8 cellular contexts compared by ENCODE assay signal in the genomic region with DNA sequence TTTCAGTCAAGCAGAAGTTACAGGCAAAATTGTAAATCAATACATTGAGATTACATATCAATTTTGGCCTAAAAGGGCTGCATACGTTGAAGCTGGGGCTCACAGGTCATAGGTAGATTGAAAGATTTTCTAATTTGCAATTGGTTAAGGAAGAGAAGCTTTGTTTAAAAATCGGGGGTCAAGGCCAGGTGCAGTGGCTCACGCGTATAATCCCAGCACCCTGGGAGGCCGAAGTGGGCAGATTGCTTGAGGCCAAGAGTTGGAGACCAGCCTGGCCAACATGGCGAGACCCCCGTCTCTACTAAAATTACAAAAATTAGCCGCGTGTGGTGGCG.
"Had no signal": no experiment of that assay in that cellular context is flagged by ENCODE, and none has a peak within 500 bp of the region (broad histone marks: within the 10 kb centered on the region; RNA-seq: fewer than 3 reads in every experiment).

No MANE protein-coding gene starts in this region.

- FAIRE-seq: H1, H54 had no signal

- H3K4me3 Mint-ChIP-seq: GM23338, H9 had no signal

- H3K27ac Mint-ChIP-seq: GM23338, H9 had no signal

- H3K4me3 ChIP-seq: GM23338 had no signal

- ATAC-seq: GM23338 had no signal

- H3K9me3 Mint-ChIP-seq: GM23338, H9 had no signal

- H3K27ac ChIP-seq: HL-60 had no signal

- H3K4me2 ChIP-seq: GM23338 had no signal

- H2AFZ ChIP-seq: GM23338 had no signal

- DNase-seq: H9, HCEC 1CT, IMR-90, KBM-7 had no signal
